8 cellular contexts compared by ENCODE assay signal in genomic region chr14:52730708-52731111, GRCh38. TPM values are rescaled to one million over a fixed set of nuclear protein-coding genes. Genes with fewer than 3 reads are reported as not detected.
DNase-seq lines count a peak whose midpoint lies in the region; ATAC-seq and TF ChIP-seq lines count a peak whose summit lies in the region.

No MANE protein-coding gene starts in this region.

- peak overlapping the region; percentile 93 for H3K4me3 Mint-ChIP-seq in natural killer cell

- peaks cover 5% of the 10 kb centered on the region for H3K36me3 Mint-ChIP-seq in natural killer cell

- H3K27ac ChIP-seq in OCI-LY1 (ENCODE audit: low read depth, low read length, poor library complexity, severe bottlenecking) (peak overlapping the region; percentile 9), duodenal mucosa (ENCODE audit: low read depth, low read length) (peak overlapping the region; percentile 70)

- H4K20me1 ChIP-seq in OCI-LY1 (ENCODE audit: insufficient read depth, low read length), result no peaks in the 10 kb centered on the region

- H3K27me3 Mint-ChIP-seq in natural killer cell (ENCODE audit: low read depth in 2 of 2), result no peaks in the 10 kb centered on the region

- H3K79me2 ChIP-seq in OCI-LY1 (ENCODE audit: insufficient read depth, low read length), result peaks cover 14% of the 10 kb centered on the region

- no peak overlapping the region for H2AFZ ChIP-seq in OCI-LY1 (ENCODE audit: low read length)

- no peak for ATAC-seq in natural killer cell
- no peak for ATAC-seq in HG03432 (IDR thresholded peaks at IDR 0.05; ENCODE audit: unreplicated experiment)
- ATAC-seq in GM21786 (IDR thresholded peaks at IDR 0.05; ENCODE audit: unreplicated experiment), result no peak

- H3K9ac ChIP-seq in OCI-LY1 (ENCODE audit: low read length) (peak overlapping the region; percentile 76), duodenal mucosa (ENCODE audit: low read depth in 1 of 2, low read length in 2 of 2) (peak overlapping the region; percentile 96 to 99)

- H3K27ac Mint-ChIP-seq in natural killer cell, result peak overlapping the region; percentile 83 to 93

- no peaks in the 10 kb centered on the region for H3K9me3 Mint-ChIP-seq in natural killer cell

- peaks cover 33% of the 10 kb centered on the region in 2 donors for H3K4me1 Mint-ChIP-seq in natural killer cell

- in situ Hi-C loops in GM13977 (cut with MboI; ENCODE audit: low pct_unique_long_range_greater_than_20kb, low sequenced_read_pairs, unreplicated experiment), result no loop called here

- peaks cover 41% of the 10 kb centered on the region for H3K36me3 ChIP-seq in OCI-LY1 (ENCODE audit: insufficient read depth, low read length)
- peaks cover 0 to 15% of the 10 kb centered on the region in 2 donors for H3K36me3 ChIP-seq in duodenal mucosa (ENCODE audit: control insufficient read depth in 1 of 2, insufficient read depth in 2 of 2, low read length in 2 of 2)

- peak overlapping the region; percentile 80 for H3K4me2 ChIP-seq in OCI-LY1 (ENCODE audit: low read length)

- no peaks in the 10 kb centered on the region for H3F3A ChIP-seq in OCI-LY1 (ENCODE audit: insufficient read depth, low read length)

- H3K9me2 ChIP-seq in OCI-LY1 (ENCODE audit: low read depth, low read length), result no peaks in the 10 kb centered on the region

- H3K9me3 ChIP-seq in OCI-LY1 (ENCODE audit: low read length), result no peaks in the 10 kb centered on the region
- H3K9me3 ChIP-seq in duodenal mucosa (ENCODE audit: control insufficient read depth in 1 of 2, low read length in 2 of 2), result no peaks in the 10 kb centered on the region

- no peak for DNase-seq in natural killer cell
- DNase-seq in GM13977 (ENCODE audit: low spot score), result no peak
- no peak for DNase-seq in NK-92 (lab: John Stamatoyannopoulos, UW; ENCODE audit: unreplicated experiment)

- intact Hi-C loops in natural killer cell (cut with micrococcal nuclease), result loop anchor here (1.0 to 10.0 kb wide), 3 partner anchors 12 to 64 kb away; partner anchors contain the start of genes GNPNAT1 and PSMC6

- H3K4me3 ChIP-seq in GM08714 (ENCODE audit: low read length), result peak overlapping the region; percentile 81
- peak overlapping the region; percentile 77 for H3K4me3 ChIP-seq in OCI-LY1 (ENCODE audit: low read depth, low read length, poor library complexity, severe bottlenecking)
- H3K4me3 ChIP-seq in duodenal mucosa (ENCODE audit: low read depth in 1 of 2, low read length in 2 of 2), result peak overlapping the region; percentile 95 to 97

- no peaks in the 10 kb centered on the region for H3K27me3 ChIP-seq in OCI-LY1 (ENCODE audit: insufficient read depth, low read length)
- no peaks in the 10 kb centered on the region for H3K27me3 ChIP-seq in duodenal mucosa (ENCODE audit: control insufficient read depth in 1 of 2, insufficient read depth in 2 of 2, low read length in 2 of 2)

- TF ChIP-seq CTCF in OCI-LY1 (IDR thresholded peaks at IDR 0.05; ENCODE audit: low read length) (no peak), natural killer cell (IDR thresholded peaks at IDR 0.05) (no peak), GM13977 (IDR thresholded peaks at IDR 0.05; ENCODE audit: extremely low read depth, insufficient read depth, missing control alignments) (no peak)

- H3K4me1 ChIP-seq in OCI-LY1 (ENCODE audit: insufficient read depth, low read length, severe bottlenecking) (peaks cover 9% of the 10 kb centered on the region), duodenal mucosa (ENCODE audit: control insufficient read depth in 1 of 2, insufficient read depth in 2 of 2, low read length in 2 of 2) (peaks cover 0 to 3% of the 10 kb centered on the region in 2 donors)

RNA-seq across cellular contexts. Expression of gene STYX, which starts 0.7 kb away (rescaled TPM):
- total RNA-seq in natural killer cell, result 10 to 100 TPM; 13.3 to 22.9 (median 18.3) TPM

RNA-seq across cellular contexts. Expression of gene PSMC6, which starts 23.7 kb away (rescaled TPM):
- total RNA-seq in natural killer cell, result 100 to 1,000 TPM; 148 to 160 (median 159) TPM

RNA-seq across cellular contexts. Expression of gene ERO1A, which starts 35.4 kb away (rescaled TPM):
- total RNA-seq in natural killer cell, result 10 to 100 TPM; 35.4 to 47.7 (median 42.5) TPM
